ENCODE assay signal across 1 cellular context in the genomic region with DNA sequence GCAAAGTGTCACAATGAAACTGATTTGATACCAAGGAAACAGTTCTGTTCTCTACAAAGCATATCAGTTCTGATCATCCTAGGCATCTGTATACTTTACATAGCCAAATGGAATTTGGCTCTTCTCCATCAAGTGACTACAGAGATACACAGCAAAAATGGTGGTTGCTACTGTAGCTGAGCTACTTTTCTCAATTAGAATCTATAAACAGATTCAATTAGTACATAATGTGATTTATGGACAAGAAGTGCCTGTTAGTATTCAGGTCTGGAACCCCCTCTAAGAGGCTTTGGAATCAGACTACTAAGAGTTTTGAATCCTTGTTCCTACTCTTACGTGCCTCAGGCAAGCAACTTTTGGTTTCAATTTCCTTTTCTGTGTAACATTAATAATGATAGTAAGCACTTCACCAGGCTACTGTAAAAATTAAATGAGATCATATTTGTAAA.
TF ChIP-seq lines count a peak whose summit lies in the region.

No MANE protein-coding gene starts in this region.

TF ChIP-seq in IMR-90, 13 proteins besides CTCF, POLR2A, EP300 and RAD21:
- TF ChIP-seq RCOR1 (IDR thresholded peaks at IDR 0.05; ENCODE audit: insufficient replicate concordance, low read length) (no peak), NFE2L2 (IDR thresholded peaks at IDR 0.05; ENCODE audit: low read depth, low read length) (no peak), FOS (IDR thresholded peaks at IDR 0.05; ENCODE audit: low read depth, low read length) (no peak), SMC3 (IDR thresholded peaks at IDR 0.05; ENCODE audit: low read depth, low read length) (no peak), BHLHE40 (IDR thresholded peaks at IDR 0.05; ENCODE audit: low read depth, low read length) (no peak), MAFK (IDR thresholded peaks at IDR 0.05; ENCODE audit: low read depth, low read length) (no peak), MXI1 (IDR thresholded peaks at IDR 0.05; ENCODE audit: borderline replicate concordance, low read depth, low read length) (no peak), CEBPB (IDR thresholded peaks at IDR 0.05; ENCODE audit: low read depth, low read length) (no peak), RFX5 (IDR thresholded peaks at IDR 0.05; ENCODE audit: low read depth, low read length) (no peak)
- TF ChIP-seq, protein P1, sequence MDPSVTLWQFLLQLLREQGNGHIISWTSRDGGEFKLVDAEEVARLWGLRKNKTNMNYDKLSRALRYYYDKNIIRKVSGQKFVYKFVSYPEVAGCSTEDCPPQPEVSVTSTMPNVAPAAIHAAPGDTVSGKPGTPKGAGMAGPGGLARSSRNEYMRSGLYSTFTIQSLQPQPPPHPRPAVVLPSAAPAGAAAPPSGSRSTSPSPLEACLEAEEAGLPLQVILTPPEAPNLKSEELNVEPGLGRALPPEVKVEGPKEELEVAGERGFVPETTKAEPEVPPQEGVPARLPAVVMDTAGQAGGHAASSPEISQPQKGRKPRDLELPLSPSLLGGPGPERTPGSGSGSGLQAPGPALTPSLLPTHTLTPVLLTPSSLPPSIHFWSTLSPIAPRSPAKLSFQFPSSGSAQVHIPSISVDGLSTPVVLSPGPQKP (IDR thresholded peaks at IDR 0.05; ENCODE audit: borderline replicate concordance, low read depth, low read length), result no peak
